Comparison of ENCODE assay signal across 8 cellular contexts in genomic region chr13:102591988-102592781, GRCh38. TPM values are rescaled to one million over a fixed set of nuclear protein-coding genes. Genes with fewer than 3 reads are reported as not detected.
A peak's percentile ranks its signal among the peaks of the same experiment; 100 is the strongest.
DNase-seq lines count a peak whose midpoint lies in the region; ATAC-seq, FAIRE-seq and TF ChIP-seq lines count a peak whose summit lies in the region.

No MANE protein-coding gene starts in this region.

- no peaks in the 10 kb centered on the region for H3K9me3 Mint-ChIP-seq in activated CD4-positive, alpha-beta T cell treated with anti-CD3 and anti-CD28 coated beads, Interleukin-2, amount 10 ng/mL, durations not matched to agents 24 days and 14 days
- no peaks in the 10 kb centered on the region for H3K9me3 Mint-ChIP-seq in dendritic cell treated with granulocyte-macrophage colony-stimulating factor and Interleukin-4, amounts not matched to agents 40 ng/mL and 50 ng/mL, for 4 days

- 0% methylated on average over 23 of the region's 36 CpGs for WGBS in HepG2 (ENCODE audit: low lambda C conversion rate)

- peak overlapping the region; percentile 53 to 92 (median 84) for H3K4me3 ChIP-seq in HepG2 (replicated peaks in 1 of 3; ENCODE audit: insufficient read depth in 1 of 3, low read depth in 2 of 3, low read length in 3 of 3)

- H4K20me1 ChIP-seq in HepG2 (ENCODE audit: insufficient read depth, low read length): no peaks in the 10 kb centered on the region

- H3K36me3 Mint-ChIP-seq in activated CD4-positive, alpha-beta T cell treated with anti-CD3 and anti-CD28 coated beads, Interleukin-2, amount 10 ng/mL, durations not matched to agents 24 days and 14 days (ENCODE audit: low read depth): no peaks in the 10 kb centered on the region
- peaks cover 18% of the 10 kb centered on the region for H3K36me3 Mint-ChIP-seq in dendritic cell treated with granulocyte-macrophage colony-stimulating factor and Interleukin-4, amounts not matched to agents 40 ng/mL and 50 ng/mL, for 4 days (ENCODE audit: low read depth)

- in situ Hi-C loops in HepG2 (cut with HindIII; ENCODE audit: extremely low pct_ligation_motif_present, low pct_unique_long_range_greater_than_20kb): no loop called here

- H3K9me3 ChIP-seq in HepG2 (ENCODE audit: low read length): no peaks in the 10 kb centered on the region

- 0 out of 2 replicates have a peak, but pooled peaks have one; percentile 13 for TF ChIP-seq RAD21 in HepG2 (CRISPR knock-in tag; IDR thresholded peaks at IDR 0.05)

- H3K4me2 ChIP-seq in HepG2 (ENCODE audit: low read depth, low read length): peak overlapping the region; percentile 93

- peaks cover 26% of the 10 kb centered on the region for H3K4me1 ChIP-seq in HepG2 (ENCODE audit: insufficient read depth, low read length)

- H3K27me3 ChIP-seq in HepG2 (ENCODE audit: control insufficient read depth in 1 of 2, insufficient read depth in 2 of 2, low read length in 2 of 2): no peaks in the 10 kb centered on the region; a peak in 2 of 5 replicates

- FAIRE-seq in HepG2 (lab: Jason Lieb, UNC): peak; percentile 70

- no TSS peak for BruUV-seq in HepG2 (replicated peaks; lab: Mats Ljungman, UMichigan)

- peaks cover 6% of the 10 kb centered on the region for H3K79me2 ChIP-seq in HepG2 (ENCODE audit: insufficient read depth, low read length)

- peak overlapping the region; percentile 16 for H3K27ac ChIP-seq in HepG2 (ENCODE audit: extremely low read length, insufficient read depth, low read length)

- no peaks in the 10 kb centered on the region for H3K27me3 Mint-ChIP-seq in activated CD4-positive, alpha-beta T cell treated with anti-CD3 and anti-CD28 coated beads, Interleukin-2, amount 10 ng/mL, durations not matched to agents 24 days and 14 days
- H3K27me3 Mint-ChIP-seq in dendritic cell treated with granulocyte-macrophage colony-stimulating factor and Interleukin-4, amounts not matched to agents 40 ng/mL and 50 ng/mL, for 4 days: no peaks in the 10 kb centered on the region

- intact Hi-C loops in activated CD4-positive, alpha-beta T cell treated with anti-CD3 and anti-CD28 coated beads, Interleukin-2, amount 10 ng/mL, durations not matched to agents 24 days and 14 days (cut with micrococcal nuclease): loop anchor here (1.0 kb wide), 1 partner anchor 254 kb away; the partner anchor contains the start of gene ERCC5
- intact Hi-C loops in dendritic cell treated with granulocyte-macrophage colony-stimulating factor and Interleukin-4, amounts not matched to agents 40 ng/mL and 50 ng/mL, for 4 days (cut with micrococcal nuclease): no loop called here
- intact Hi-C loops in HepG2 (cut with micrococcal nuclease; ENCODE audit: unreplicated experiment): loop anchor here (1.0 kb wide), 1 partner anchor 255 kb away; no protein-coding TSS in a partner anchor

- DNase-seq in AG08395 (ENCODE audit: low spot score) (peak; percentile 62), NCI-H226 (peak; percentile 69), HepG2 (ENCODE audit: low spot score) (peak; percentile 53)
- DNase-seq in activated CD4-positive, alpha-beta T cell treated with anti-CD3 and anti-CD28 coated beads, Interleukin-2, amount 10 ng/mL, durations not matched to agents 24 days and 14 days: peak; percentile 94
- peak; percentile 80 for DNase-seq in stimulated activated CD4-positive, alpha-beta T cell treated with anti-CD3 and anti-CD28 coated beads, Interleukin-4, amount 100 ng/mL, for 1 hour

- peak overlapping the region; percentile 48 for H3K9ac ChIP-seq in HepG2 (ENCODE audit: insufficient read depth, low read depth, low read length)

- H3K27ac Mint-ChIP-seq in activated CD4-positive, alpha-beta T cell treated with anti-CD3 and anti-CD28 coated beads, Interleukin-2, amount 10 ng/mL, durations not matched to agents 24 days and 14 days: peak overlapping the region; percentile 95
- peak overlapping the region; percentile 85 for H3K27ac Mint-ChIP-seq in dendritic cell treated with granulocyte-macrophage colony-stimulating factor and Interleukin-4, amounts not matched to agents 40 ng/mL and 50 ng/mL, for 4 days

- TF ChIP-seq EP300 in HepG2 (IDR thresholded peaks at IDR 0.05; ENCODE audit: low read depth in 2 of 2, low read length in 2 of 2) (no peak), HepG2 (CRISPR knock-in tag; IDR thresholded peaks at IDR 0.05; ENCODE audit: borderline replicate concordance) (no peak)

- ATAC-seq in GM18868 (IDR thresholded peaks at IDR 0.05; ENCODE audit: unreplicated experiment) (peak; percentile 52), HG03103 (IDR thresholded peaks at IDR 0.05; ENCODE audit: low read depth, unreplicated experiment) (peak; percentile 43), HepG2 (peak; percentile 52)

- peaks cover 32% of the 10 kb centered on the region for H3K4me1 Mint-ChIP-seq in activated CD4-positive, alpha-beta T cell treated with anti-CD3 and anti-CD28 coated beads, Interleukin-2, amount 10 ng/mL, durations not matched to agents 24 days and 14 days
- peaks cover 13% of the 10 kb centered on the region for H3K4me1 Mint-ChIP-seq in dendritic cell treated with granulocyte-macrophage colony-stimulating factor and Interleukin-4, amounts not matched to agents 40 ng/mL and 50 ng/mL, for 4 days (ENCODE audit: low read depth)

- POLR2A ChIA-PET in HepG2 (lab: Yijun Ruan, JAX): interaction anchor here (1.0 to 1.1 kb wide), 2 partner anchors 253 to 254 kb away, joined by 3 read pairs; no protein-coding TSS in a partner anchor

- H2AFZ ChIP-seq in HepG2 (ENCODE audit: low read length): peak overlapping the region; percentile 8

- H3K36me3 ChIP-seq in HepG2 (replicated peaks in 1 of 2; ENCODE audit: control insufficient read depth in 1 of 2, insufficient read depth in 2 of 2, low read length in 2 of 2): no peaks in the 10 kb centered on the region

- H3K4me3 Mint-ChIP-seq in activated CD4-positive, alpha-beta T cell treated with anti-CD3 and anti-CD28 coated beads, Interleukin-2, amount 10 ng/mL, durations not matched to agents 24 days and 14 days: peak overlapping the region; percentile 90
- H3K4me3 Mint-ChIP-seq in dendritic cell treated with granulocyte-macrophage colony-stimulating factor and Interleukin-4, amounts not matched to agents 40 ng/mL and 50 ng/mL, for 4 days: peak overlapping the region; percentile 93

- no peak for TF ChIP-seq POLR2A in HepG2 (IDR thresholded peaks at IDR 0.05; ENCODE audit: insufficient read depth in 1 of 2, low read depth in 2 of 2, low read length in 2 of 2)

- TF ChIP-seq CTCF in HepG2 (CRISPR knock-in tag; IDR thresholded peaks at IDR 0.05): peak; percentile 87

- CTCF ChIA-PET in HepG2 (lab: Yijun Ruan, JAX; ENCODE audit: low intra/inter-chr PET ratio, low total read pairs): interaction anchor here (0.7 to 1.1 kb wide), 2 partner anchors 12 to 255 kb away, joined by 3 to 4 read pairs; no protein-coding TSS in a partner anchor

TF ChIP-seq in HepG2, 621 proteins besides CTCF, POLR2A, EP300 and RAD21 (continues in another document):
- TF ChIP-seq ZNF512 (CRISPR knock-in tag; IDR thresholded peaks at IDR 0.05) (no peak), PPARG (CRISPR knock-in tag; conservative IDR thresholded peaks at IDR 0.05) (no peak)

RNA-seq across cellular contexts. Expression of gene TPP2, which starts 4.6 kb away (rescaled TPM):
- total RNA-seq in activated CD4-positive, alpha-beta T cell treated with anti-CD3 and anti-CD28 coated beads, Interleukin-2, amount 10 ng/mL, durations not matched to agents 24 days and 14 days: 77.3 and 80.0 TPM in 2 replicates
- total RNA-seq in HepG2 (2016; rRNA removed; fragmentation: Illumina TruSeq; extraction: Trizol): 52.1 and 71.7 TPM in 2 replicates
- total RNA-seq in HepG2 (2016; cell fraction: cytosol; rRNA removed; fragmentation: Illumina TruSeq; extraction: Trizol; ENCODE audit: low read depth): 4.5 and 7.4 TPM in 2 replicates
- 52.2 and 73.2 TPM in 2 replicates for total RNA-seq in HepG2 (2016; cell fraction: insoluble cytoplasmic fraction; rRNA removed; fragmentation: Illumina TruSeq; extraction: Trizol)
- 13.5 and 14.1 TPM in 2 replicates for total RNA-seq in HepG2 (2016; cell fraction: membrane; rRNA removed; fragmentation: Illumina TruSeq; extraction: Trizol)
- 75.0 and 80.5 TPM in 2 replicates for total RNA-seq in HepG2 (2016; cell fraction: nucleus; rRNA removed; fragmentation: Illumina TruSeq; extraction: Trizol)
- polyA plus RNA-seq in HepG2 (2011; rRNA removed): 14.6 and 16.4 TPM in 2 replicates
- polyA plus RNA-seq in HepG2 (2011; cell fraction: cytosol; rRNA removed): 5.3 and 7.5 TPM in 2 replicates
- 30.3 and 38.4 TPM in 2 replicates for polyA plus RNA-seq in HepG2 (2011; cell fraction: nucleus; rRNA removed)
- 20.4 and 22.7 TPM in 2 replicates for polyA plus RNA-seq in HepG2 (2012)
- 2.0 and 2.9 TPM in 2 replicates for polyA plus RNA-seq in HepG2 (2016; cell fraction: cytosol; fragmentation: Illumina TruSeq; extraction: Trizol; ENCODE audit: low read depth)
- polyA plus RNA-seq in HepG2 (2016; cell fraction: insoluble cytoplasmic fraction; fragmentation: Illumina TruSeq; extraction: Trizol; ENCODE audit: low read depth): 48.8 and 48.9 TPM in 2 replicates
- polyA plus RNA-seq in HepG2 (2016; cell fraction: membrane; fragmentation: Illumina TruSeq; extraction: Trizol; ENCODE audit: low read depth): 5.2 TPM in 2 replicates
- 97.8 and 99.2 TPM in 2 replicates for polyA plus RNA-seq in HepG2 (2016; cell fraction: nucleus; fragmentation: Illumina TruSeq; extraction: Trizol; ENCODE audit: insufficient read depth, low read depth)
- 11.5 and 23.1 TPM in 2 replicates for polyA minus RNA-seq in HepG2 (2011; rRNA and poly(A)+ RNA removed; ENCODE audit: low replicate concordance)
- polyA minus RNA-seq in HepG2 (2011; cell fraction: cytosol; rRNA and poly(A)+ RNA removed): 16.0 and 19.1 TPM in 2 replicates
- polyA minus RNA-seq in HepG2 (2011; cell fraction: nucleus; rRNA and poly(A)+ RNA removed): 109 and 114 TPM in 2 replicates

Comparison
In these comparisons a context has a peak if more than half of its experiments do, and no peak if none do; other contexts are left out.
1. Peak in every context shown above with its lines: DNase-seq, ATAC-seq, H3K4me3 ChIP-seq and H3K27ac ChIP-seq.